ENCODE assay signal across 9 cellular contexts in genomic region chr9:88578486-88579362, GRCh38. TPM values are rescaled to one million over a fixed set of nuclear protein-coding genes. Genes with fewer than 3 reads are reported as not detected.
DNase-seq lines count a peak whose midpoint lies in the region; ATAC-seq, FAIRE-seq and TF ChIP-seq lines count a peak whose summit lies in the region.
"Had no signal": no experiment of that assay in that cellular context is flagged by ENCODE, and none has a peak within 500 bp of the region (broad histone marks: within the 10 kb centered on the region; RNA-seq: fewer than 3 reads in every experiment).

No MANE protein-coding gene starts in this region.

- no peaks in the 10 kb centered on the region for H3K9me3 ChIP-seq in SJCRH30 (replicated peaks)
- H3K9me3 ChIP-seq in thyroid gland, result no peaks in the 10 kb centered on the region

- H3K27me3 ChIP-seq in SJCRH30 (no peaks in the 10 kb centered on the region), thyroid gland (no peaks in the 10 kb centered on the region)

- H3K4me3 ChIP-seq in SJCRH30 (no peak overlapping the region), thyroid gland (replicated peaks in 1 of 3) (no peak overlapping the region)

- ATAC-seq in GM19351 (IDR thresholded peaks at IDR 0.05; ENCODE audit: unreplicated experiment) (peak; percentile 95), HG03469 (IDR thresholded peaks at IDR 0.05; ENCODE audit: unreplicated experiment) (peak; percentile 52), omental fat pad (ENCODE audit: low FRiP score) (peak; percentile 86)

- peak; percentile 82 for DNase-seq in CD1c-positive myeloid dendritic cell (ENCODE audit: extremely low spot score)
- peak; percentile 71 to 89 for DNase-seq in SJCRH30
- DNase-seq in activated gamma-delta T cell treated with anti-CD3 and anti-CD28 coated beads, Interleukin-2, amount 50 U/mL, for 16 hours (ENCODE audit: low read depth), result peak; percentile 55
- DNase-seq in frontal cortex (ENCODE audit: low spot score in 2 of 2), result peak; percentile 50 to 80
- peak; percentile 82 for DNase-seq in omental fat pad (ENCODE audit: low spot score)
- DNase-seq in thyroid gland, result peak; percentile 73 to 81

- 44 to 52% methylated on average over 20 to 27 of the region's 27 CpGs for WGBS in thyroid gland, 2 donors

- intact Hi-C loops in thyroid gland (cut with DNase I), result loop anchor here (5.0 to 10.0 kb wide), 2 partner anchors 471 to 624 kb away; a partner anchor contains a TSS

- TF ChIP-seq POLR2A in thyroid gland (IDR thresholded peaks at IDR 0.05), result no peak

- no peak for FAIRE-seq in frontal cortex (lab: Jason Lieb, UNC)

- H3K4me1 ChIP-seq in SJCRH30, result peaks cover 12% of the 10 kb centered on the region
- peaks cover 0 to 7% of the 10 kb centered on the region in 2 donors for H3K4me1 ChIP-seq in thyroid gland

- TF ChIP-seq CTCF in omental fat pad (IDR thresholded peaks at IDR 0.05) (peak in 2 of 3 donors; percentile 50 to 75), thyroid gland (IDR thresholded peaks at IDR 0.05) (peak; percentile 80 to 98 (median 86))

- H3K36me3 ChIP-seq in SJCRH30 (no peaks in the 10 kb centered on the region), thyroid gland (no peaks in the 10 kb centered on the region)

- no peak overlapping the region for H3K27ac ChIP-seq in SJCRH30
- H3K27ac ChIP-seq in thyroid gland, result no peak overlapping the region

RNA-seq across cellular contexts. Expression of gene NXNL2, which starts 43.7 kb away (rescaled TPM):
- total RNA-seq in SJCRH30 (2014; rRNA removed; shearing (Covaris generic)), result 0.18 TPM in 1 of 2 replicates, not detected in the other
- total RNA-seq in frontal cortex, result 0.41 TPM
- under 1 TPM in 1 of 4 donors, not detected in 3; 0.93 TPM for total RNA-seq in omental fat pad
- total RNA-seq in thyroid gland, result 1 to 10 TPM in 1 of 4 donors, under 1 TPM in 2, not detected in 1; 0.49 to 1.3 (median 0.81) TPM
- total RNA-seq: T-helper 1 cell treated with Interleukin-12 subunit alpha and Interleukin-12 subunit beta and Interleukin-4 antibody, amounts not matched to agents 30 ng/mL and 1 ng/mL, for 36 hours had no signal
